Comparison of ENCODE assay signal across 9 cellular contexts in the genomic region with DNA sequence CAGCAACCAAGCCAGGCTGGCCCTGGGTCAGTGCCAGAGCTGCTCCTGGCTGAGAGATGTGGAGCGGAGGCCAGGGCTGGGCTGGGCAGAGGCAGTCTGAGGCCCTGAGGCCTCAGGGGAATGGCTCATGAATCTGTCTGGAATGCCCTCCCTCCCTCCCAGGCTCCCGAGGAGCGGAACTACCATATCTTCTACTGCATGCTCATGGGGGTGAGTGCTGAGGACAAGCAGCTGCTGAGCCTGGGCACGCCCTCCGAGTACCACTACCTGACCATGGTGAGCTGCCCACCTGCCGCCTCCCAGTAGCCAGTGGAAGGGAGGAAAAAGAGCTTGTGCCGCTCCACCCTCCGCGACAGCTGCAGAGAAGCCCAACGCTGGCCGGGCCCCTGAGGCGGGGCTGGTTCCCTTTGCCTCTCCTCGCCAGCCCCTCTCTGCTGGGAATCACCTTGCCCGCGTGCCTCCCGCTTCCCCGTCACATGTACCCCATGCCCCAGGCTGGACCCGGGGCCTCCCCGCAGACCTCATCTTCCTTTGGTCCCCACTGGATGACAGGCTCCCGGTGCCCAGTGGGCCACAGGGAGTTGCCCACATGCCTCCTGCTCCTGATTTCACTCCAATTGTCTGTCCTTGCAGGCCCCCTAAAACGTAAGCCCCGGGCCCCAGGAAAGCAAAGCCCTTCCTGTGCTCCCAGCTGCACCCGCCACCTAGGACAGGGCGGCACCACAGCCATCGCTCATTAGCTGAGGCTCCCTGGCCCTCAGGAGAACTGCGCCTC. TPM values are rescaled to one million over a fixed set of nuclear protein-coding genes. Genes with fewer than 3 reads are reported as not detected.
A peak's percentile ranks its signal among the peaks of the same experiment; 100 is the strongest.
DNase-seq lines count a peak whose midpoint lies in the region; ATAC-seq and TF ChIP-seq lines count a peak whose summit lies in the region.
"Had no signal": no experiment of that assay in that cellular context is flagged by ENCODE, and none has a peak within 500 bp of the region (broad histone marks: within the 10 kb centered on the region; RNA-seq: fewer than 3 reads in every experiment).

No MANE protein-coding gene starts in this region.

- intact Hi-C loops in left colon (cut with DNase I, micrococcal nuclease): no loop called here

- TF ChIP-seq CTCF in cardiac fibroblast (IDR thresholded peaks at IDR 0.05; ENCODE audit: low read depth, low read length): no peak

- TF ChIP-seq POLR2A in erythroblast (IDR thresholded peaks at IDR 0.05; ENCODE audit: low read length): no peak

- H3K4me3 ChIP-seq in cardiac fibroblast (replicated peaks in 1 of 2; ENCODE audit: low read depth in 2 of 2, low read length in 2 of 2): no peak overlapping the region
- H3K4me3 ChIP-seq: skin epidermis had no signal

- DNase-seq in HPDE6-E6E7 (ENCODE audit: extremely low spot score) (peak; percentile 32), cardiac fibroblast (ENCODE audit: low read depth in 2 of 2) (peak; percentile 91 to 92), left colon (no peak), stromal cell of bone marrow (ENCODE audit: low read depth) (peak; percentile 74), NCI-H1694 (lab: John Stamatoyannopoulos, UW) (no peak), erythroblast (lab: John Stamatoyannopoulos, UW) (no peak)
- DNase-seq in stimulated activated CD4-positive, alpha-beta T cell treated with anti-CD3 and anti-CD28 coated beads, Interleukin-4, amount 100 ng/mL, for 4 hours: no peak

- peak; percentile 29 for ATAC-seq in left colon
- no peak for ATAC-seq in HG03196 (IDR thresholded peaks at IDR 0.05; ENCODE audit: unreplicated experiment)

RNA-seq across cellular contexts. Expression of gene MYO7B, which starts 41.1 kb away (rescaled TPM):
- 100 to 1,000 TPM; 244 to 262 TPM for total RNA-seq in left colon

RNA-seq across cellular contexts. Expression of gene IWS1, which starts 50.3 kb away (rescaled TPM):
- total RNA-seq in left colon: 10 to 100 TPM; 32.9 to 39.5 TPM

Comparison
In these comparisons a context has a peak if more than half of its experiments do, and no peak if none do; other contexts are left out.
1. DNase-seq: peak in HPDE6-E6E7 (single experiment), cardiac fibroblast (2 of 2) and stromal cell of bone marrow (single experiment); none in left colon (0 of 2), stimulated activated CD4-positive, alpha-beta T cell treated with anti-CD3 and anti-CD28 coated beads, Interleukin-4, amount 100 ng/mL, for 4 hours (0 of 2), NCI-H1694 (single experiment) and erythroblast (0 of 2).